14 cellular contexts compared by ENCODE assay signal in genomic region chr4:89906316-89906715, GRCh38. TPM values are rescaled to one million over a fixed set of nuclear protein-coding genes. Genes with fewer than 3 reads are reported as not detected.
DNase-seq lines count a peak whose midpoint lies in the region; ATAC-seq and TF ChIP-seq lines count a peak whose summit lies in the region.
"Had no signal": no experiment of that assay in that cellular context is flagged by ENCODE, and none has a peak within 500 bp of the region (broad histone marks: within the 10 kb centered on the region; RNA-seq: fewer than 3 reads in every experiment).

No MANE protein-coding gene starts in this region.

- ATAC-seq in HG03457 (IDR thresholded peaks at IDR 0.05; ENCODE audit: unreplicated experiment) = no peak
- ATAC-seq in GM21515 (IDR thresholded peaks at IDR 0.05; ENCODE audit: unreplicated experiment) = no peak
- no peak for ATAC-seq in GM21529 (IDR thresholded peaks at IDR 0.05; ENCODE audit: unreplicated experiment)
- ATAC-seq: A549 had no signal

- no peaks in the 10 kb centered on the region for H3F3A ChIP-seq in neural progenitor cell (ENCODE audit: low read depth)

- H3K27me3 ChIP-seq in neural progenitor cell = no peaks in the 10 kb centered on the region
- H3K27me3 ChIP-seq: BE2C had no signal

- no peaks in the 10 kb centered on the region for H3K36me3 ChIP-seq in neural progenitor cell
- H3K36me3 ChIP-seq: BE2C had no signal

- peaks cover 3% of the 10 kb centered on the region for H3K27me3 Mint-ChIP-seq in brain
- H3K27me3 Mint-ChIP-seq in glutamatergic neuron (ENCODE audit: unreplicated experiment) = peaks cover 4% of the 10 kb centered on the region
- no peaks in the 10 kb centered on the region for H3K27me3 Mint-ChIP-seq in neural progenitor cell (ENCODE audit: insufficient read depth, low read depth)
- H3K27me3 Mint-ChIP-seq: CD4-positive, alpha-beta memory T cell had no signal

- H3K9me3 Mint-ChIP-seq in brain (peaks cover 0 to 2% (median 0%) of the 10 kb centered on the region in 5 experiments), glutamatergic neuron (ENCODE audit: unreplicated experiment) (no peaks in the 10 kb centered on the region), neural progenitor cell (peaks cover 8% of the 10 kb centered on the region)
- H3K9me3 Mint-ChIP-seq: CD4-positive, alpha-beta memory T cell had no signal

- H2AFZ ChIP-seq in neural progenitor cell (replicated peaks) = peak overlapping the region; percentile 8

- DNase-seq in glutamatergic neuron (no peak), neural progenitor cell (ENCODE audit: low spot score) (no peak), NOMO-1 treated with DMSO at 0.1 percent for 48 hours (lab: John Stamatoyannopoulos, UW; ENCODE audit: unreplicated experiment) (no peak)
- DNase-seq: BE2C; CD4-positive, alpha-beta memory T cell; DMS79; IMR-90 had no signal

- H4K20me1 ChIP-seq in neural progenitor cell (ENCODE audit: low read depth) = no peaks in the 10 kb centered on the region

- H3K4me3 ChIP-seq in neural progenitor cell = no peak overlapping the region
- H3K4me3 ChIP-seq: A549 had no signal

- no peaks in the 10 kb centered on the region for H3K79me2 ChIP-seq in neural progenitor cell (ENCODE audit: low read depth)

- peaks cover 14% of the 10 kb centered on the region for H3K4me1 ChIP-seq in neural progenitor cell
- H3K4me1 ChIP-seq: A549, BE2C had no signal

- peak overlapping the region in 3 of 5 experiments; percentile 56 to 87 (median 58) for H3K27ac Mint-ChIP-seq in brain
- H3K27ac Mint-ChIP-seq in glutamatergic neuron (ENCODE audit: unreplicated experiment) = peak overlapping the region; percentile 5
- H3K27ac Mint-ChIP-seq in neural progenitor cell = no peak overlapping the region
- H3K27ac Mint-ChIP-seq: CD4-positive, alpha-beta memory T cell had no signal

- H3K27ac ChIP-seq in neural progenitor cell = no peak overlapping the region
- H3K27ac ChIP-seq: A549, C4-2B had no signal

- H3K9ac ChIP-seq in neural progenitor cell = no peak overlapping the region

- no peak overlapping the region for H3K4me2 ChIP-seq in neural progenitor cell
- H3K4me2 ChIP-seq: A549 had no signal

- TF ChIP-seq CTCF in brain (conservative IDR thresholded peaks at IDR 0.05) (no peak), glutamatergic neuron (IDR thresholded peaks at IDR 0.05; ENCODE audit: partially characterized antibody, unreplicated experiment) (no peak), neural progenitor cell (IDR thresholded peaks at IDR 0.05) (no peak)

- H3K4me3 Mint-ChIP-seq in brain (peak overlapping the region in 1 of 5 experiments; percentile 62), glutamatergic neuron (ENCODE audit: unreplicated experiment) (peak overlapping the region; percentile 1), neural progenitor cell (no peak overlapping the region)
- H3K4me3 Mint-ChIP-seq: CD4-positive, alpha-beta memory T cell had no signal

- peaks cover 63% of the 10 kb centered on the region for H3K4me1 Mint-ChIP-seq in brain
- H3K4me1 Mint-ChIP-seq in glutamatergic neuron (ENCODE audit: low read depth, unreplicated experiment) = peaks cover 36% of the 10 kb centered on the region
- H3K4me1 Mint-ChIP-seq in neural progenitor cell = peaks cover 40% of the 10 kb centered on the region

- no peaks in the 10 kb centered on the region for H3K9me3 ChIP-seq in neural progenitor cell (ENCODE audit: low read depth)
- H3K9me3 ChIP-seq: A549, BE2C had no signal

- no peaks in the 10 kb centered on the region for H3K36me3 Mint-ChIP-seq in brain
- no peaks in the 10 kb centered on the region for H3K36me3 Mint-ChIP-seq in glutamatergic neuron (ENCODE audit: unreplicated experiment)
- H3K36me3 Mint-ChIP-seq in neural progenitor cell = peaks cover 24% of the 10 kb centered on the region
- H3K36me3 Mint-ChIP-seq: CD4-positive, alpha-beta memory T cell had no signal

RNA-seq across cellular contexts. Expression of gene MMRN1, which starts 11.7 kb away (rescaled TPM):
- 2.7 TPM for polyA plus RNA-seq in brain (ENCODE audit: insufficient read depth, low read depth, low replicate concordance)
- not detected for total RNA-seq in glutamatergic neuron (ENCODE audit: unreplicated experiment)
- total RNA-seq in neural progenitor cell (ENCODE audit: low replicate concordance) = 0.37 TPM in 2 replicates
- total RNA-seq: IMR-90 had no signal
- polyA plus RNA-seq: A549, AG04450, IMR-90 had no signal
